15 cellular contexts compared by ENCODE assay signal in genomic region chr7:139750459-139751095, GRCh38.
"Had no signal": no experiment of that assay in that cellular context is flagged by ENCODE, and none has a peak within 500 bp of the region (broad histone marks: within the 10 kb centered on the region; RNA-seq: fewer than 3 reads in every experiment).

No MANE protein-coding gene starts in this region.

- H3K9me3 Mint-ChIP-seq: activated T-cell treated with anti-CD3 and anti-CD28 coated beads, Interleukin-2, amount 50 U/mL, for 72 hours; memory B cell; nephron; type B pancreatic cell; WTC11 had no signal

- H3K27ac Mint-ChIP-seq: activated T-cell treated with anti-CD3 and anti-CD28 coated beads, Interleukin-2, amount 50 U/mL, for 72 hours; nephron; type B pancreatic cell; WTC11 had no signal

- H3K27me3 ChIP-seq: dorsolateral prefrontal cortex had no signal

- ATAC-seq: activated T-cell treated with anti-CD3 and anti-CD28 coated beads, Interleukin-2, amount 50 U/mL, for 72 hours; esophagus mucosa; mucosa of descending colon; WTC11 had no signal

- H3K9me3 ChIP-seq: mucosa of descending colon had no signal

- DNase-seq: activated gamma-delta T cell treated with Interleukin-2 at 50 U/mL for 16 hours; activated T-cell treated with anti-CD3 and anti-CD28 coated beads, Interleukin-2, amount 50 U/mL, for 72 hours; dorsolateral prefrontal cortex; hippocampal formation; left ventricle myocardium superior; mucosa of descending colon; occipital lobe; right cardiac atrium; small intestine; stimulated activated CD4-positive, alpha-beta T cell treated with anti-CD3 and anti-CD28 coated beads, Interleukin-4, amount 100 ng/mL, for 24 hours had no signal

- H3K36me3 Mint-ChIP-seq: WTC11 had no signal

- H3K4me3 Mint-ChIP-seq: activated T-cell treated with anti-CD3 and anti-CD28 coated beads, Interleukin-2, amount 50 U/mL, for 72 hours; memory B cell; nephron; WTC11 had no signal

- H3K27me3 Mint-ChIP-seq: memory B cell, type B pancreatic cell had no signal

- H3K4me3 ChIP-seq: dorsolateral prefrontal cortex, mucosa of descending colon had no signal
